In the genomic region with DNA sequence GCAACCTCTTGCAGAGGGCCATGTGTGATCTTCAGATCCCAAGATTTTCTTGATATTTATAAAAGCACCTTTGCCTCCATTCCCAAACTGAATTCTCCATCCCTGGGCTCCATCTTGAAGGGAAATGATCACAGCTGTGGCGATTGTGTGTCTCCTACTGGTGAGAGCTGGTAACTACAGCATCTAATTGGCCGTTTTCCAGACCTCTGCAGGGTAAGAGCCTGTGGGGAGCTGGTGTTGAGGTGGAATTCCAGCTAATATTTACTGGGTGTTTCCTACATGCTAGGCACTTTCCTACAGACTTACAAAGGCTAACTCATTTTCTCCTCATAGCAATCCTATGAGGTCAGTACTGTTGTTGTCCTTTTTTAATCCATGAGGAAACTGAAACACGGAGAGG, we compare ENCODE assay signal across 8 cellular contexts. TPM values are rescaled to one million over a fixed set of nuclear protein-coding genes. Genes with fewer than 3 reads are reported as not detected.
DNase-seq lines count a peak whose midpoint lies in the region; ATAC-seq and TF ChIP-seq lines count a peak whose summit lies in the region.

No MANE protein-coding gene starts in this region.

- H3K9ac ChIP-seq in GM23248 = no peak overlapping the region
- no peak overlapping the region for H3K9ac ChIP-seq in parathyroid adenoma

- H3K27ac ChIP-seq in GM23248 (no peak overlapping the region), Panc1 (ENCODE audit: low read length) (no peak overlapping the region), parathyroid adenoma (no peak overlapping the region)

- intact Hi-C loops in Caco-2 (cut with micrococcal nuclease; ENCODE audit: unreplicated experiment) (no loop called here), Panc1 (cut with micrococcal nuclease; ENCODE audit: unreplicated experiment) (no loop called here)

- H3K4me3 ChIP-seq in Caco-2 (ENCODE audit: low read depth, low read length) = no peak overlapping the region
- H3K4me3 ChIP-seq in GM23248 = no peak overlapping the region
- no peak overlapping the region for H3K4me3 ChIP-seq in Panc1 (ENCODE audit: low read depth in 2 of 2, low read length in 2 of 2)
- H3K4me3 ChIP-seq in parathyroid adenoma (ENCODE audit: low read depth, low read length) = no peak overlapping the region

- H3K36me3 ChIP-seq in Caco-2 (ENCODE audit: control insufficient read depth, insufficient read depth, low read length) (no peaks in the 10 kb centered on the region), GM23248 (ENCODE audit: low read depth) (no peaks in the 10 kb centered on the region), Panc1 (ENCODE audit: control insufficient read depth, insufficient read depth, low read length) (no peaks in the 10 kb centered on the region), parathyroid adenoma (ENCODE audit: control insufficient read depth, insufficient read depth, low read length) (no peaks in the 10 kb centered on the region)

- no peaks in the 10 kb centered on the region for H3K9me2 ChIP-seq in GM23248 (ENCODE audit: insufficient read depth)

- H3F3A ChIP-seq in GM23248 (ENCODE audit: insufficient read depth) = 0 out of 2 replicates have a peak, but pooled peaks cover 6% of the 10 kb centered on the region

- no peak for ATAC-seq in Panc1
- no peak for ATAC-seq in HG02884 (IDR thresholded peaks at IDR 0.05; ENCODE audit: unreplicated experiment)

- no peaks in the 10 kb centered on the region for H3K9me3 Mint-ChIP-seq in Caco-2 (ENCODE audit: unreplicated experiment)
- H3K9me3 Mint-ChIP-seq in endothelial cell (ENCODE audit: unreplicated experiment) = no peaks in the 10 kb centered on the region

- H3K27me3 ChIP-seq in Caco-2 (replicated peaks; ENCODE audit: control insufficient read depth, insufficient read depth, low read length) (no peaks in the 10 kb centered on the region; the same call in 1 of the 2 replicates), GM23248 (replicated peaks; ENCODE audit: insufficient read depth) (no peaks in the 10 kb centered on the region), Panc1 (ENCODE audit: control insufficient read depth, insufficient read depth, low read length) (peaks cover 2% of the 10 kb centered on the region; the same call in 1 of the 2 replicates), parathyroid adenoma (ENCODE audit: control insufficient read depth, insufficient read depth, low read length) (no peaks in the 10 kb centered on the region)

- H3K9me3 ChIP-seq in Caco-2 = no peaks in the 10 kb centered on the region
- no peaks in the 10 kb centered on the region for H3K9me3 ChIP-seq in GM23248 (ENCODE audit: low read depth)
- no peaks in the 10 kb centered on the region for H3K9me3 ChIP-seq in Panc1 (ENCODE audit: control insufficient read depth, insufficient read depth, low read depth, low read length)
- H3K9me3 ChIP-seq in parathyroid adenoma (ENCODE audit: control insufficient read depth, low read length) = no peaks in the 10 kb centered on the region

- H3K4me3 Mint-ChIP-seq in Caco-2 (ENCODE audit: unreplicated experiment) (no peak overlapping the region), endothelial cell (ENCODE audit: unreplicated experiment) (no peak overlapping the region)

- CTCF ChIA-PET in Caco-2 (lab: Charles Lee) (interaction anchor here (0.9 to 1.3 kb wide), 4 partner anchors 24 to 101 kb away, joined by 3 to 7 read pairs (median 5); no protein-coding TSS in a partner anchor), Panc1 (lab: Charles Lee) (interaction anchor here (1.1 kb wide), 1 partner anchor 101 kb away, joined by 4 read pairs; no protein-coding TSS in a partner anchor)

- H3K4me1 Mint-ChIP-seq in Caco-2 (ENCODE audit: low read depth, unreplicated experiment) (no peaks in the 10 kb centered on the region), endothelial cell (ENCODE audit: unreplicated experiment) (peaks cover 48% of the 10 kb centered on the region)

- DNase-seq in Caco-2 (peak in 1 of 2 experiments; percentile 24), GM23248 (peak; percentile 73), Panc1 (ENCODE audit: low read depth, low spot score) (peak; percentile 35), endothelial cell (ENCODE audit: low spot score) (peak; percentile 49), COR-L47 (lab: John Stamatoyannopoulos, UW) (no peak), nucleus accumbens (lab: John Stamatoyannopoulos, UW) (no peak)

- H3K36me3 Mint-ChIP-seq in Caco-2 (ENCODE audit: insufficient read depth, unreplicated experiment) (no peaks in the 10 kb centered on the region), endothelial cell (ENCODE audit: low read depth, unreplicated experiment) (no peaks in the 10 kb centered on the region)

- POLR2A ChIA-PET in Caco-2 (lab: Charles Lee) (no interaction called here), Panc1 (lab: Charles Lee) (interaction anchor here (0.6 kb wide), 1 partner anchor 99 kb away, joined by 5 read pairs; no protein-coding TSS in a partner anchor)

- 0 out of 2 replicates have a peak, but pooled peaks cover 4% of the 10 kb centered on the region for H3K4me1 ChIP-seq in Caco-2
- peaks cover 7% of the 10 kb centered on the region; the same call in 1 of the 2 replicates for H3K4me1 ChIP-seq in GM23248 (ENCODE audit: insufficient read depth)
- 0 out of 2 replicates have a peak, but pooled peaks cover 4% of the 10 kb centered on the region for H3K4me1 ChIP-seq in Panc1 (ENCODE audit: control insufficient read depth, insufficient read depth, low read length)
- no peaks in the 10 kb centered on the region for H3K4me1 ChIP-seq in parathyroid adenoma

- H3K27me3 Mint-ChIP-seq in Caco-2 (ENCODE audit: insufficient read depth, unreplicated experiment) (no peaks in the 10 kb centered on the region), endothelial cell (ENCODE audit: unreplicated experiment) (peaks cover 10% of the 10 kb centered on the region)

- WGBS in GM23248 (ENCODE audit: low coverage in 1 of 2, low lambda C conversion rate in 2 of 2, missing lambda C conversion rate in 2 of 2), 2 experiments = 2 to 4% methylated on average over 3 of the region's 3 CpGs

- H2AFZ ChIP-seq in GM23248 (peak overlapping the region; percentile 18; the same call in 1 of the 2 replicates), parathyroid adenoma (no peak overlapping the region)

- H3K4me2 ChIP-seq in GM23248 (ENCODE audit: unreplicated experiment) = peak overlapping the region; percentile 32
- H3K4me2 ChIP-seq in parathyroid adenoma (ENCODE audit: low read length) = no peak overlapping the region

- H3K79me2 ChIP-seq in GM23248 (ENCODE audit: insufficient read depth) (no peaks in the 10 kb centered on the region), parathyroid adenoma (no peaks in the 10 kb centered on the region)

- BruUV-seq in Caco-2 (replicated peaks; lab: Mats Ljungman, UMichigan) = no TSS peak
- BruUV-seq in Panc1 (replicated peaks; lab: Mats Ljungman, UMichigan) = no TSS peak

- in situ Hi-C loops in GM23248 (cut with MboI) = no loop called here
- in situ Hi-C loops in Panc1 (cut with HindIII; ENCODE audit: low pct_unique_long_range_greater_than_20kb, low sequenced_read_pairs) = no loop called here

- H3K27ac Mint-ChIP-seq in Caco-2 (ENCODE audit: unreplicated experiment) (no peak overlapping the region), endothelial cell (ENCODE audit: unreplicated experiment) (no peak overlapping the region)

- H4K20me1 ChIP-seq in GM23248 (ENCODE audit: insufficient read depth) = no peaks in the 10 kb centered on the region

- TF ChIP-seq CTCF in Caco-2 (IDR thresholded peaks at IDR 0.05; ENCODE audit: insufficient read depth in 1 of 2, low read depth in 1 of 2, low read length in 1 of 2, severe bottlenecking in 1 of 2, unreplicated experiment in 1 of 2) (peak; percentile 45 to 64), Panc1 (IDR thresholded peaks at IDR 0.05) (peak; percentile 79), endothelial cell (IDR thresholded peaks at IDR 0.05; ENCODE audit: unreplicated experiment) (peak; percentile 92), parathyroid adenoma (IDR thresholded peaks at IDR 0.05) (peak; percentile 52)

RNA-seq across cellular contexts. Expression of a gene that starts 59.2 kb away (rescaled TPM):
- total RNA-seq in Caco-2 (2022) (not detected in 2 replicates), Panc1 (2021; ENCODE audit: unreplicated experiment) (0.23 TPM), endothelial cell (ENCODE audit: unreplicated experiment) (1.2 TPM)
- 4.8 and 5.2 TPM in 2 replicates for total RNA-seq in GM23248 (2014; rRNA removed; shearing (Covaris generic))
- 7.8 and 8.6 TPM in 2 replicates for polyA plus RNA-seq in GM23248 (2016; fragmentation: Nextera tagmentation; extraction: Ambion mirVana)
- 0.28 TPM for polyA plus RNA-seq in Panc1 (2012; ENCODE audit: insufficient read length)

Comparison
In these comparisons a context has a peak if more than half of its experiments do, and no peak if none do; other contexts are left out.
1. DNase-seq: peak in GM23248 (single experiment), Panc1 (single experiment) and endothelial cell (single experiment); none in COR-L47 (single experiment) and nucleus accumbens (0 of 56).
2. Peak in every context shown above with its lines, with median percentiles within 50 percentile points of each other: CTCF ChIP-seq.